In the genomic region with DNA sequence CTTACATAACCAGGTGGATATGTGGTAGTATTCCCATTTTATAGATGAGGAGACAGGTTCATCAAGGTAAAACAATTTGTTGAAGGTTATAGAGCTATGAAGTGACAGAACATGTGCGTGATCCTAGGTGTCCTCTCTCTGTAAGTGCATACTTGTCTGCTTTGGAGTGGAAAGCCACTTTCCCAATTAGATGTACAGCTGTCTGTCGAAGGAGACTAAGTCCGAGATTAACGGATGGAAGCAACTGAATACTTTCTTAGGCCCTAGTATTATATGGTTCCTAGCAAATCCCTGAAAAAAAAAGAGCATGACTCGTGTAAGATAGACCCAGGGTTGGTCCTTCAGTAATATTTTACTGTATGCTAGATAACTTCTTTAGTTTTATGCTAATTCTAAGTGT, we compare ENCODE assay signal across 13 cellular contexts. TPM values are rescaled to one million over a fixed set of nuclear protein-coding genes. Genes with fewer than 3 reads are reported as not detected.
DNase-seq lines count a peak whose midpoint lies in the region; ATAC-seq and TF ChIP-seq lines count a peak whose summit lies in the region.
"Had no signal": no experiment of that assay in that cellular context is flagged by ENCODE, and none has a peak within 500 bp of the region (broad histone marks: within the 10 kb centered on the region; RNA-seq: fewer than 3 reads in every experiment).

No MANE protein-coding gene starts in this region.

- no peaks in the 10 kb centered on the region for H3K36me3 ChIP-seq in CD8-positive, alpha-beta memory T cell (ENCODE audit: insufficient read depth, low read length)
- H3K36me3 ChIP-seq in HUES6 (ENCODE audit: control insufficient read depth, insufficient read depth, low read length), result peaks cover under 1% of the 10 kb centered on the region; the same call in 1 of the 2 replicates
- no peaks in the 10 kb centered on the region for H3K36me3 ChIP-seq in trophoblast cell (ENCODE audit: control insufficient read depth in 1 of 2, insufficient read depth in 2 of 2, low read length in 2 of 2)

- DNase-seq in CD8-positive, alpha-beta memory T cell, result no peak
- DNase-seq in trophoblast cell (no peak), dermis blood vessel endothelial cell (no peak), AG08396 (ENCODE audit: low spot score) (no peak)
- no peak for DNase-seq in activated effector memory CD4-positive, alpha-beta T cell treated with anti-CD3 and anti-CD28 coated beads, Interleukin-2, amount 50 U/mL, for 16 hours
- DNase-seq: activated CD8-positive, alpha-beta memory T cell treated with anti-CD3 and anti-CD28 coated beads, Interleukin-2, amount 10 ng/mL, durations not matched to agents 7 days and 5 days; cortex of kidney; NCI-H1105; Right ventricle myocardium superior; stimulated activated CD8-positive, alpha-beta memory T cell treated with anti-CD3 and anti-CD28 coated beads, Interleukin-4, amount 100 ng/mL, for 48 hours had no signal

- H2BK120ac ChIP-seq in trophoblast cell (ENCODE audit: insufficient read depth, low read length, poor library complexity), result no peak overlapping the region

- peaks cover 84% of the 10 kb centered on the region for H3K4me1 ChIP-seq in CD8-positive, alpha-beta memory T cell (ENCODE audit: insufficient read depth, low read length)
- H3K4me1 ChIP-seq in HUES6 (ENCODE audit: control insufficient read depth, insufficient read depth, low read length) (peaks cover 48% of the 10 kb centered on the region), trophoblast cell (ENCODE audit: control insufficient read depth in 1 of 2, insufficient read depth in 2 of 2, low read length in 2 of 2) (peaks cover 14 to 19% of the 10 kb centered on the region in 2 experiments)

- H4K12ac ChIP-seq in trophoblast cell (ENCODE audit: low read depth, low read length), result no peak overlapping the region

- H2AK5ac ChIP-seq in trophoblast cell (ENCODE audit: low read length), result no peak overlapping the region

- H3K27ac ChIP-seq in CD8-positive, alpha-beta memory T cell (ENCODE audit: low read depth, low read length), result no peak overlapping the region
- H3K27ac ChIP-seq in HUES6 (ENCODE audit: low read depth, low read length), result peak overlapping the region; percentile 58; the same call in 1 of the 2 replicates
- peak overlapping the region; percentile 64 for H3K27ac ChIP-seq in trophoblast cell (ENCODE audit: low read depth, low read length)

- H2AFZ ChIP-seq in trophoblast cell (ENCODE audit: insufficient read depth, low read length, poor library complexity), result no peak overlapping the region

- no peak overlapping the region for H3K4me3 ChIP-seq in CD8-positive, alpha-beta memory T cell (ENCODE audit: low read length)
- H3K4me3 ChIP-seq in HUES6 (ENCODE audit: low read depth, low read length) (no peak overlapping the region), trophoblast cell (ENCODE audit: low read depth, low read length) (no peak overlapping the region)

- H3K9me3 ChIP-seq in CD8-positive, alpha-beta memory T cell (ENCODE audit: low read length), result no peaks in the 10 kb centered on the region
- H3K9me3 ChIP-seq in HUES6 (ENCODE audit: control insufficient read depth, insufficient read depth, low read depth, low read length) (no peaks in the 10 kb centered on the region), trophoblast cell (ENCODE audit: insufficient read depth, low read depth, low read length) (no peaks in the 10 kb centered on the region)

- no CpG with 5 or more reads among the region's 5 CpGs for WGBS in trophoblast cell (ENCODE audit: extremely low coverage, insufficient coverage, insufficient read length)

- H4K8ac ChIP-seq in trophoblast cell (ENCODE audit: low read depth, low read length), result no peak overlapping the region

- no peak overlapping the region for H3K4me2 ChIP-seq in trophoblast cell (ENCODE audit: low read length)

- H3K79me1 ChIP-seq in trophoblast cell (ENCODE audit: low read length), result peaks cover 10% of the 10 kb centered on the region

- H3K14ac ChIP-seq in trophoblast cell (ENCODE audit: low read length), result no peak overlapping the region

- peaks cover 0 to 12% (median 2%) of the 10 kb centered on the region in 3 donors for H3K36me3 Mint-ChIP-seq in CD8-positive, alpha-beta memory T cell
- H3K36me3 Mint-ChIP-seq in brain, result peaks cover 8% of the 10 kb centered on the region

- H2BK12ac ChIP-seq in trophoblast cell (ENCODE audit: low read length), result no peak overlapping the region

- H3K79me2 ChIP-seq in trophoblast cell (ENCODE audit: control insufficient read depth, insufficient read depth, low read length, poor library complexity), result peaks cover 2% of the 10 kb centered on the region

- no peaks in the 10 kb centered on the region for H3K27me3 Mint-ChIP-seq in CD8-positive, alpha-beta memory T cell
- no peaks in the 10 kb centered on the region for H3K27me3 Mint-ChIP-seq in brain
- H3K27me3 Mint-ChIP-seq: activated CD8-positive, alpha-beta memory T cell treated with anti-CD3 and anti-CD28 coated beads, Interleukin-2, amount 10 ng/mL, durations not matched to agents 7 days and 5 days had no signal

- H3K27me3 ChIP-seq in CD8-positive, alpha-beta memory T cell (ENCODE audit: insufficient read depth, low read length, poor library complexity, severe bottlenecking), result no peaks in the 10 kb centered on the region
- no peaks in the 10 kb centered on the region for H3K27me3 ChIP-seq in HUES6 (ENCODE audit: control insufficient read depth, insufficient read depth, low read length)
- no peaks in the 10 kb centered on the region for H3K27me3 ChIP-seq in trophoblast cell (ENCODE audit: insufficient read depth, low read length)

- no peak overlapping the region for H3K4ac ChIP-seq in trophoblast cell (ENCODE audit: low read depth, low read length)

- H3K27ac Mint-ChIP-seq in CD8-positive, alpha-beta memory T cell, result peak overlapping the region; percentile 72 to 100 (median 94)
- peak overlapping the region in 3 of 5 experiments; percentile 44 to 94 (median 88) for H3K27ac Mint-ChIP-seq in brain

- no peak overlapping the region for H4K91ac ChIP-seq in trophoblast cell (ENCODE audit: low read depth, low read length)

- no peak for TF ChIP-seq CTCF in brain (conservative IDR thresholded peaks at IDR 0.05)

- H3K9me3 Mint-ChIP-seq in CD8-positive, alpha-beta memory T cell, result no peaks in the 10 kb centered on the region
- H3K9me3 Mint-ChIP-seq in brain, result no peaks in the 10 kb centered on the region

- H3K9ac ChIP-seq in HUES6 (ENCODE audit: low read length) (no peak overlapping the region), trophoblast cell (ENCODE audit: low read length) (no peak overlapping the region)

- H3K18ac ChIP-seq in trophoblast cell (ENCODE audit: low read length), result no peak overlapping the region

- H3K4me1 Mint-ChIP-seq in CD8-positive, alpha-beta memory T cell, result peaks cover 70 to 83% (median 82%) of the 10 kb centered on the region in 3 donors
- peaks cover 79% of the 10 kb centered on the region for H3K4me1 Mint-ChIP-seq in brain

- POLR2A ChIA-PET in CD8-positive, alpha-beta memory T cell (lab: Charles Lee), result interaction anchor here (1.2 to 1.5 kb wide), 3 partner anchors 15 to 45 kb away, joined by 3 to 12 read pairs (median 6); no protein-coding TSS in a partner anchor

- H3K4me3 Mint-ChIP-seq in CD8-positive, alpha-beta memory T cell, result peak overlapping the region in 2 of 7 donors; percentile 36 to 85
- H3K4me3 Mint-ChIP-seq in brain, result no peak overlapping the region
- H3K4me3 Mint-ChIP-seq: activated CD8-positive, alpha-beta memory T cell treated with anti-CD3 and anti-CD28 coated beads, Interleukin-2, amount 10 ng/mL, durations not matched to agents 7 days and 5 days had no signal

- no peak for ATAC-seq in HG02571 (IDR thresholded peaks at IDR 0.05; ENCODE audit: unreplicated experiment)
- ATAC-seq: activated CD8-positive, alpha-beta memory T cell treated with anti-CD3 and anti-CD28 coated beads, Interleukin-2, amount 10 ng/mL, durations not matched to agents 7 days and 5 days had no signal

- CTCF ChIA-PET in CD8-positive, alpha-beta memory T cell (lab: Charles Lee), result interaction anchor here (1.0 to 10.8 kb wide), 4 partner anchors 13 to 88 kb away, joined by 3 to 70 read pairs (median 4); partner anchors contain the start of gene TMEM131L

- no peak overlapping the region for H3K23ac ChIP-seq in trophoblast cell (ENCODE audit: low read length)

- no peak overlapping the region for H2BK5ac ChIP-seq in trophoblast cell (ENCODE audit: low read depth, low read length, poor library complexity)

RNA-seq across cellular contexts. Expression of gene TMEM131L, which starts 19.7 kb away (rescaled TPM):
- total RNA-seq in CD8-positive, alpha-beta memory T cell, result 10 to 100 TPM; 28.1 to 29.6 TPM
- 28.6 TPM for polyA plus RNA-seq in CD8-positive, alpha-beta memory T cell
- polyA plus RNA-seq in brain (ENCODE audit: insufficient read depth, low read depth, low replicate concordance), result 3.7 TPM
- polyA plus RNA-seq in trophoblast cell (2013), result 8.3 and 8.9 TPM in 2 replicates
- 16.2 and 25.3 TPM in 2 replicates for total RNA-seq in dermis blood vessel endothelial cell
